Comparison of ENCODE assay signal across 17 cellular contexts in genomic region chr18:6983366-6983765, GRCh38.
A peak's percentile ranks its signal among the peaks of the same experiment; 100 is the strongest.
DNase-seq lines count a peak whose midpoint lies in the region; ATAC-seq and TF ChIP-seq lines count a peak whose summit lies in the region.
"Had no signal": no experiment of that assay in that cellular context is flagged by ENCODE, and none has a peak within 500 bp of the region (broad histone marks: within the 10 kb centered on the region; RNA-seq: fewer than 3 reads in every experiment).

No MANE protein-coding gene starts in this region.

- no peak overlapping the region for H3K27ac ChIP-seq in colonic mucosa
- H3K27ac ChIP-seq: BLaER1 treated with 17β-estradiol and CSF1 and Interleukin-3, amounts not matched to agents 10 nM and 100 nM; HL-60 had no signal

- no peaks in the 10 kb centered on the region for H3K27me3 ChIP-seq in colonic mucosa
- H3K27me3 ChIP-seq: BLaER1 treated with 17β-estradiol and CSF1 and Interleukin-3, amounts not matched to agents 10 nM and 100 nM had no signal

- no peaks in the 10 kb centered on the region for H3K9me3 Mint-ChIP-seq in progenitor cell of endocrine pancreas (ENCODE audit: low read depth)
- no peaks in the 10 kb centered on the region for H3K9me3 Mint-ChIP-seq in effector memory CD8-positive, alpha-beta T cell
- H3K9me3 Mint-ChIP-seq: CD8-positive, alpha-beta T cell had no signal

- no peaks in the 10 kb centered on the region for H3K9me3 ChIP-seq in colonic mucosa
- H3K9me3 ChIP-seq: BLaER1 treated with 17β-estradiol and CSF1 and Interleukin-3, amounts not matched to agents 10 nM and 100 nM had no signal

- ATAC-seq in left colon = peak; percentile 74
- ATAC-seq in left ventricle myocardium superior = no peak
- no peak for ATAC-seq in effector memory CD8-positive, alpha-beta T cell (replicated peaks)
- ATAC-seq: CD8-positive, alpha-beta T cell; HCT116 had no signal

- H3K9ac ChIP-seq in colonic mucosa (ENCODE audit: low read depth in 2 of 2, low read length in 2 of 2) = no peak overlapping the region
- H3K9ac ChIP-seq: BLaER1 treated with 17β-estradiol and CSF1 and Interleukin-3, amounts not matched to agents 10 nM and 100 nM had no signal

- intact Hi-C loops in colonic mucosa (cut with DNase I) (no loop called here), left colon (cut with DNase I, micrococcal nuclease) (no loop called here), left ventricle myocardium superior (cut with micrococcal nuclease) (no loop called here)

- H3K4me1 ChIP-seq in colonic mucosa = no peaks in the 10 kb centered on the region
- H3K4me1 ChIP-seq: BLaER1 treated with 17β-estradiol and CSF1 and Interleukin-3, amounts not matched to agents 10 nM and 100 nM had no signal

- H3K4me3 ChIP-seq in colonic mucosa = no peak overlapping the region
- H3K4me3 ChIP-seq: BLaER1 treated with 17β-estradiol and CSF1 and Interleukin-3, amounts not matched to agents 10 nM and 100 nM had no signal

- H3K27ac Mint-ChIP-seq in progenitor cell of endocrine pancreas = peak overlapping the region; percentile 6
- no peak overlapping the region for H3K27ac Mint-ChIP-seq in effector memory CD8-positive, alpha-beta T cell
- H3K27ac Mint-ChIP-seq: B cell; CD8-positive, alpha-beta T cell; HFFc6 had no signal

- DNase-seq in colonic mucosa (peak; percentile 29), left colon (peak in 1 of 2 donors; percentile 28), progenitor cell of endocrine pancreas (ENCODE audit: low spot score, unreplicated experiment) (no peak), left ventricle myocardium superior (no peak)
- no peak for DNase-seq in effector memory CD8-positive, alpha-beta T cell
- no peak for DNase-seq in activated CD4-positive, alpha-beta T cell treated with anti-CD3 and anti-CD28 coated beads, Interleukin-2, amount 50 U/mL, for 48 hours
- DNase-seq: Calu3; CD8-positive, alpha-beta T cell; DMS79 treated with DMSO at 0.1 percent for 48 hours; GF-D8; GOT3; H7; HFFc6 had no signal

- TF ChIP-seq CTCF in colonic mucosa (IDR thresholded peaks at IDR 0.05) = no peak
- no peak for TF ChIP-seq CTCF in progenitor cell of endocrine pancreas (IDR thresholded peaks at IDR 0.05; ENCODE audit: unreplicated experiment)

- H3K36me3 ChIP-seq in colonic mucosa = no peaks in the 10 kb centered on the region
- H3K36me3 ChIP-seq: BLaER1 treated with 17β-estradiol and CSF1 and Interleukin-3, amounts not matched to agents 10 nM and 100 nM had no signal

- H3K4me3 Mint-ChIP-seq in progenitor cell of endocrine pancreas (ENCODE audit: low read depth) = no peak overlapping the region
- no peak overlapping the region for H3K4me3 Mint-ChIP-seq in effector memory CD8-positive, alpha-beta T cell
- H3K4me3 Mint-ChIP-seq: B cell; CD8-positive, alpha-beta T cell; HFFc6 had no signal

- H3K36me3 Mint-ChIP-seq in progenitor cell of endocrine pancreas (ENCODE audit: insufficient read depth) = peaks cover 49% of the 10 kb centered on the region
- no peaks in the 10 kb centered on the region for H3K36me3 Mint-ChIP-seq in effector memory CD8-positive, alpha-beta T cell (ENCODE audit: insufficient read depth)
- H3K36me3 Mint-ChIP-seq: CD8-positive, alpha-beta T cell had no signal

- H3K27me3 Mint-ChIP-seq in progenitor cell of endocrine pancreas = no peaks in the 10 kb centered on the region
- H3K27me3 Mint-ChIP-seq in effector memory CD8-positive, alpha-beta T cell = no peaks in the 10 kb centered on the region
- H3K27me3 Mint-ChIP-seq: B cell had no signal

- H3K4me1 Mint-ChIP-seq in progenitor cell of endocrine pancreas (ENCODE audit: low read depth) = peaks cover 2% of the 10 kb centered on the region
- H3K4me1 Mint-ChIP-seq in effector memory CD8-positive, alpha-beta T cell (ENCODE audit: low read depth in 2 of 2) = no peaks in the 10 kb centered on the region
- H3K4me1 Mint-ChIP-seq: B cell had no signal
